In genomic region chr9:82140471-82140870, GRCh38 we compare ENCODE assay signal across 17 cellular contexts.
DNase-seq lines count a peak whose midpoint lies in the region; ATAC-seq and TF ChIP-seq lines count a peak whose summit lies in the region.
"Had no signal": no experiment of that assay in that cellular context is flagged by ENCODE, and none has a peak within 500 bp of the region (broad histone marks: within the 10 kb centered on the region; RNA-seq: fewer than 3 reads in every experiment).

No MANE protein-coding gene starts in this region.

- no peak overlapping the region for H3K4me3 ChIP-seq in PC-3 (ENCODE audit: low read length)
- no peak overlapping the region for H3K4me3 ChIP-seq in thyroid gland (replicated peaks in 1 of 3)
- H3K4me3 ChIP-seq: GM23248, HAP-1, K562 had no signal

- 0 out of 2 replicates have a peak, but pooled peaks cover 3% of the 10 kb centered on the region for H3K4me1 ChIP-seq in PC-3 (ENCODE audit: insufficient read depth, low read length)
- H3K4me1 ChIP-seq in thyroid gland = peaks cover 4% of the 10 kb centered on the region in 2 donors
- H3K4me1 ChIP-seq: HAP-1 had no signal

- H3K27ac ChIP-seq in PC-3 (ENCODE audit: low read length) (no peak overlapping the region), epithelial cell of prostate (peak overlapping the region; percentile 27), thyroid gland (peak overlapping the region; percentile 56 to 81 (median 75))
- H3K27ac ChIP-seq: GM23248 had no signal

- no peak overlapping the region for H3K4me2 ChIP-seq in PC-3 (ENCODE audit: low read length)

- POLR2A ChIA-PET in PC-3 (lab: Charles Lee; ENCODE audit: unreplicated experiment) = no interaction called here

- no peaks in the 10 kb centered on the region for H4K20me1 ChIP-seq in PC-3 (ENCODE audit: low read length)

- H3K9me3 ChIP-seq in PC-3 (ENCODE audit: low read length) = no peaks in the 10 kb centered on the region
- no peaks in the 10 kb centered on the region for H3K9me3 ChIP-seq in thyroid gland
- H3K9me3 ChIP-seq: HAP-1 had no signal

- no peak for TF ChIP-seq POLR2A in thyroid gland (IDR thresholded peaks at IDR 0.05)

- TF ChIP-seq CTCF in PC-3 (conservative IDR thresholded peaks at IDR 0.05; ENCODE audit: low read depth, low read length) (no peak), thyroid gland (IDR thresholded peaks at IDR 0.05) (no peak)

- H2AFZ ChIP-seq in PC-3 (ENCODE audit: low read length) = no peak overlapping the region
- H2AFZ ChIP-seq: GM23248 had no signal

- H3K9ac ChIP-seq in PC-3 (ENCODE audit: low read length) = no peak overlapping the region
- H3K9ac ChIP-seq: GM23248 had no signal

- H3K27me3 ChIP-seq in PC-3 (ENCODE audit: low read length) (no peaks in the 10 kb centered on the region), thyroid gland (no peaks in the 10 kb centered on the region)

- DNase-seq in HT-29 (ENCODE audit: low spot score) (peak; percentile 10), PC-3 (peak; percentile 45), epithelial cell of prostate (ENCODE audit: low read depth, low spot score) (peak; percentile 64), thyroid gland (peak; percentile 89 to 90), NCI-H526 (lab: John Stamatoyannopoulos, UW) (no peak), cerebellar cortex (ENCODE audit: low spot score) (no peak)
- no peak for DNase-seq in activated effector memory CD4-positive, alpha-beta T cell treated with anti-CD3 and anti-CD28 coated beads, Interleukin-2, amount 50 U/mL, for 16 hours
- DNase-seq: GM23248; NCI-H1105 treated with DMSO at 0.1 percent for 48 hours; NCI-H187 treated with DMSO at 0.1 percent for 48 hours; NCI-H2171 treated with DMSO at 0.1 percent for 48 hours; NCI-H446; NK-92 treated with Interleukin-12 subunit alpha and Interleukin-12 subunit beta, amount 100 ng/mL, for 24 hours; SIG-M5 had no signal

- no peaks in the 10 kb centered on the region for H3K79me2 ChIP-seq in PC-3 (ENCODE audit: low read length)

- ATAC-seq in PC-3 (no peak), HG03280 (IDR thresholded peaks at IDR 0.05; ENCODE audit: unreplicated experiment) (no peak)
- ATAC-seq: K562 had no signal

- no TSS peak for BruUV-seq in PC-3 (replicated peaks; lab: Mats Ljungman, UMichigan)

- intact Hi-C loops in PC-3 (cut with micrococcal nuclease) = no loop called here
- intact Hi-C loops in thyroid gland (cut with DNase I) = no loop called here

- 72 to 74% methylated on average over 7 of the region's 7 CpGs for WGBS in thyroid gland, 2 donors

- H3K36me3 ChIP-seq in PC-3 (ENCODE audit: low read depth, low read length) = no peaks in the 10 kb centered on the region
- H3K36me3 ChIP-seq in thyroid gland = no peaks in the 10 kb centered on the region
- H3K36me3 ChIP-seq: HAP-1 had no signal

- no peaks in the 10 kb centered on the region for H3K9me2 ChIP-seq in PC-3 (replicated peaks; ENCODE audit: low read length)

- H3F3A ChIP-seq in PC-3 (ENCODE audit: low read length, unreplicated experiment) = no peaks in the 10 kb centered on the region

- CTCF ChIA-PET in PC-3 (lab: Charles Lee) = no interaction called here

Comparison
In these comparisons a context has a peak if more than half of its experiments do, and no peak if none do; other contexts are left out.
1. DNase-seq: peak in HT-29 (single experiment), PC-3 (single experiment), epithelial cell of prostate (single experiment) and thyroid gland (2 of 2); none in activated effector memory CD4-positive, alpha-beta T cell treated with anti-CD3 and anti-CD28 coated beads, Interleukin-2, amount 50 U/mL, for 16 hours (single experiment), NCI-H526 (0 of 2) and cerebellar cortex (single experiment).